Comparison of ENCODE assay signal across 9 cellular contexts in genomic region chr11:20162824-20163777, GRCh38. TPM values are rescaled to one million over a fixed set of nuclear protein-coding genes. Genes with fewer than 3 reads are reported as not detected.
DNase-seq lines count a peak whose midpoint lies in the region; FAIRE-seq and TF ChIP-seq lines count a peak whose summit lies in the region.
"Had no signal": no experiment of that assay in that cellular context is flagged by ENCODE, and none has a peak within 500 bp of the region (broad histone marks: within the 10 kb centered on the region; RNA-seq: fewer than 3 reads in every experiment).

No MANE protein-coding gene starts in this region.

- H3K9me1 ChIP-seq in keratinocyte (ENCODE audit: control insufficient read depth, extremely low read depth, insufficient read depth, low read length) = no peaks in the 10 kb centered on the region

- 4% methylated on average over 59 of the region's 61 CpGs for WGBS in prostate gland

- peak overlapping the region; percentile 67 for H3K27ac Mint-ChIP-seq in activated naive CD4-positive, alpha-beta T cell treated with anti-CD3 and anti-CD28 coated beads, Interleukin-2, amount 10 ng/mL, durations not matched to agents 7 days and 5 days

- no peak for FAIRE-seq in keratinocyte (lab: Jason Lieb, UNC)
- FAIRE-seq: bronchial epithelial cell had no signal

- H3K4me1 ChIP-seq in keratinocyte (ENCODE audit: control insufficient read depth, extremely low read depth, insufficient read depth, low read length) = no peaks in the 10 kb centered on the region
- H3K4me1 ChIP-seq in tibial artery = peaks cover 0 to 23% (median 17%) of the 10 kb centered on the region in 4 donors
- H3K4me1 ChIP-seq in prostate gland (replicated peaks) = no peaks in the 10 kb centered on the region

- peaks cover 93% of the 10 kb centered on the region for H3K27me3 ChIP-seq in keratinocyte (ENCODE audit: control insufficient read depth, extremely low read depth, insufficient read depth, low read length)
- H3K27me3 ChIP-seq in tibial artery = peaks cover 9 to 98% of the 10 kb centered on the region in 2 donors
- peaks cover 53% of the 10 kb centered on the region for H3K27me3 ChIP-seq in prostate gland (replicated peaks; ENCODE audit: insufficient read depth)

- no peak overlapping the region for H2AFZ ChIP-seq in keratinocyte (ENCODE audit: control insufficient read depth, low read length)

- intact Hi-C loops in tibial artery (cut with DNase I; ENCODE audit: low total_unique reads) (no loop called here), prostate gland (cut with DNase I) (no loop called here)

- H3K79me2 ChIP-seq in keratinocyte (ENCODE audit: control insufficient read depth, insufficient read depth, low read length) = no peaks in the 10 kb centered on the region

- H3K4me3 Mint-ChIP-seq in activated naive CD4-positive, alpha-beta T cell treated with anti-CD3 and anti-CD28 coated beads, Interleukin-2, amount 10 ng/mL, durations not matched to agents 7 days and 5 days = peak overlapping the region; percentile 41

- TF ChIP-seq CTCF in keratinocyte (optimal IDR thresholded peaks at IDR 0.05 in 1 of 3, IDR thresholded peaks at IDR 0.05 in 1 of 3, conservative IDR thresholded peaks at IDR 0.05 in 1 of 3; ENCODE audit: extremely low read depth in 1 of 3, insufficient read depth in 2 of 3, low read length in 3 of 3) (no peak), tibial artery (IDR thresholded peaks at IDR 0.05) (no peak), prostate gland (IDR thresholded peaks at IDR 0.05) (no peak)

- peak overlapping the region; percentile 51 for H3K4me2 ChIP-seq in keratinocyte (ENCODE audit: control insufficient read depth, extremely low read depth, insufficient read depth, low read depth, low read length)

- H3K36me3 ChIP-seq in keratinocyte (ENCODE audit: control insufficient read depth in 2 of 2, extremely low read depth in 1 of 2, insufficient read depth in 2 of 2, low read length in 2 of 2) (no peaks in the 10 kb centered on the region), tibial artery (no peaks in the 10 kb centered on the region), prostate gland (no peaks in the 10 kb centered on the region)

- peak overlapping the region in 1 of 3 experiments; percentile 29 for H3K4me3 ChIP-seq in keratinocyte (ENCODE audit: control insufficient read depth in 2 of 3, extremely low read depth in 1 of 3, insufficient read depth in 2 of 3, low read depth in 1 of 3, low read length in 3 of 3)
- H3K4me3 ChIP-seq in tibial artery = peak overlapping the region; percentile 21 to 39
- H3K4me3 ChIP-seq in prostate gland = peak overlapping the region in 1 of 2 donors; percentile 2

- CTCF ChIA-PET in activated naive CD4-positive, alpha-beta T cell treated with anti-CD3 and anti-CD28 coated beads, Interleukin-2, amount 10 ng/mL, durations not matched to agents 7 days and 5 days (lab: Charles Lee) = interaction anchor here (1.5 kb wide), 1 partner anchor 191 kb away, joined by 4 read pairs; no protein-coding TSS in a partner anchor

- no peak for DNase-seq in activated naive CD4-positive, alpha-beta T cell treated with anti-CD3 and anti-CD28 coated beads, Interleukin-2, amount 10 ng/mL, durations not matched to agents 7 days and 5 days
- DNase-seq in activated naive CD4-positive, alpha-beta T cell treated with anti-CD3 and anti-CD28 coated beads, Interleukin-2, amount 50 U/mL, for 16 hours = no peak
- DNase-seq in astrocyte of the hippocampus (ENCODE audit: low read depth, low spot score) (peak; percentile 68), keratinocyte (ENCODE audit: low read depth, low spot score) (no peak), tibial artery (no peak), COLO829 (ENCODE audit: low spot score) (no peak), pons (ENCODE audit: low spot score) (no peak), prostate gland (ENCODE audit: low spot score) (no peak)

- H3K27ac ChIP-seq in keratinocyte (ENCODE audit: control insufficient read depth, insufficient read depth, low read length) (no peak overlapping the region), tibial artery (no peak overlapping the region), prostate gland (no peak overlapping the region)

- peaks cover 9% of the 10 kb centered on the region for H3K9me3 Mint-ChIP-seq in activated naive CD4-positive, alpha-beta T cell treated with anti-CD3 and anti-CD28 coated beads, Interleukin-2, amount 10 ng/mL, durations not matched to agents 7 days and 5 days

- peaks cover 95% of the 10 kb centered on the region for H3K27me3 Mint-ChIP-seq in activated naive CD4-positive, alpha-beta T cell treated with anti-CD3 and anti-CD28 coated beads, Interleukin-2, amount 10 ng/mL, durations not matched to agents 7 days and 5 days

- no peak overlapping the region for H3K9ac ChIP-seq in keratinocyte (ENCODE audit: control insufficient read depth, extremely low read depth, insufficient read depth, low read length)

- peaks cover 23% of the 10 kb centered on the region for H3K4me1 Mint-ChIP-seq in activated naive CD4-positive, alpha-beta T cell treated with anti-CD3 and anti-CD28 coated beads, Interleukin-2, amount 10 ng/mL, durations not matched to agents 7 days and 5 days

- peaks cover 16% of the 10 kb centered on the region for H3K36me3 Mint-ChIP-seq in activated naive CD4-positive, alpha-beta T cell treated with anti-CD3 and anti-CD28 coated beads, Interleukin-2, amount 10 ng/mL, durations not matched to agents 7 days and 5 days

- H4K20me1 ChIP-seq in keratinocyte (ENCODE audit: control insufficient read depth, extremely low read depth, insufficient read depth, low read length) = no peaks in the 10 kb centered on the region

- no peak for TF ChIP-seq POLR2A in prostate gland (IDR thresholded peaks at IDR 0.05)

- dilution Hi-C loops in keratinocyte (cut with MboI; ENCODE audit: extremely low pct_ligation_motif_present, low sequenced_read_pairs) = no loop called here

- H3K9me3 ChIP-seq in keratinocyte (ENCODE audit: control insufficient read depth, low read depth, low read length) (no peaks in the 10 kb centered on the region), tibial artery (peaks cover 0 to 5% (median 0%) of the 10 kb centered on the region in 3 donors), prostate gland (no peaks in the 10 kb centered on the region)

RNA-seq across cellular contexts. Expression of gene DBX1, which starts 2.8 kb away (rescaled TPM):
- not detected in 3 replicates for polyA plus RNA-seq in keratinocyte
- not detected for polyA plus RNA-seq in keratinocyte (2011; ENCODE audit: low read depth)
- not detected in 2 replicates for polyA plus RNA-seq in keratinocyte (2011; cell fraction: cytosol; rRNA removed)
- not detected in 2 replicates for polyA plus RNA-seq in keratinocyte (2011; cell fraction: nucleus; rRNA removed)
- polyA plus RNA-seq in keratinocyte (2012; ENCODE audit: low replicate concordance) = not detected in 2 replicates
- not detected in 3 replicates for polyA minus RNA-seq in keratinocyte
- polyA minus RNA-seq in keratinocyte (2011; cell fraction: cytosol; rRNA and poly(A)+ RNA removed) = not detected
- polyA minus RNA-seq in keratinocyte (2011; cell fraction: nucleus; rRNA and poly(A)+ RNA removed) = not detected in 2 replicates
- total RNA-seq in prostate gland = not detected
- total RNA-seq: bronchial epithelial cell had no signal
